23 cellular contexts compared by ENCODE assay signal in the genomic region with DNA sequence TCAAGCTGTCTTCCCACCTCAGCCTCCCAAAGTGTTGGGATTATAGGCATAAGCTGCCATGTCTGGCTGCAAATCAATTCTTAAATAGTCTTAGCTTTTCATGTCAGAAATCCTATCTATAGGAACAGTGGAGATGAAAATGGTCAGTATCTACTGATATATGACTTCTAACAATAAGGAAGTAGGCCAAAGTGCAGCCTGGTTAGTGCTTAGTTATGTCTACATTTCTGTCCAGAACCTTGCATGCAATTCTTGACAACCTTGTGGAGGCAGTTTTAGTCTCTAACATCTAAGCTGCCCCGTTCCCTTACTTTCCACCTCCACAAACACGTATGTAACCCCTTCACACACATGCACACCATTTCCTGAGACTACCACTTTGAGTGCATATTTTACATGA.
DNase-seq lines count a peak whose midpoint lies in the region; ATAC-seq and TF ChIP-seq lines count a peak whose summit lies in the region.
"Had no signal": no experiment of that assay in that cellular context is flagged by ENCODE, and none has a peak within 500 bp of the region (broad histone marks: within the 10 kb centered on the region; RNA-seq: fewer than 3 reads in every experiment).

No MANE protein-coding gene starts in this region.

- H3K36me3 Mint-ChIP-seq in GM23338 (ENCODE audit: low read depth) (peaks cover 23% of the 10 kb centered on the region), WTC11 (peaks cover 30% of the 10 kb centered on the region)
- H3K36me3 Mint-ChIP-seq: CD14-positive monocyte had no signal

- H3K4me3 Mint-ChIP-seq in GM23338 = no peak overlapping the region
- no peak overlapping the region for H3K4me3 Mint-ChIP-seq in WTC11
- H3K4me3 Mint-ChIP-seq: B cell, CD14-positive monocyte had no signal

- no peak overlapping the region for H3K23ac ChIP-seq in mesenchymal stem cell (ENCODE audit: low read length in 2 of 2)

- H2AFZ ChIP-seq in GM23338 = no peak overlapping the region
- no peak overlapping the region for H2AFZ ChIP-seq in mesenchymal stem cell (ENCODE audit: low read depth, low read length)
- H2AFZ ChIP-seq: GM23248 had no signal

- H3K27me3 ChIP-seq in GM23338 (ENCODE audit: insufficient read depth) (no peaks in the 10 kb centered on the region), mesenchymal stem cell (ENCODE audit: control insufficient read depth in 1 of 2, insufficient read depth in 1 of 2, low read length in 2 of 2) (no peaks in the 10 kb centered on the region), rectal smooth muscle tissue (ENCODE audit: control insufficient read depth, insufficient read depth, low read length) (no peaks in the 10 kb centered on the region)

- no peak overlapping the region for H2BK120ac ChIP-seq in mesenchymal stem cell (ENCODE audit: low read depth, low read length)

- H3K36me3 ChIP-seq in GM23338 (ENCODE audit: insufficient read depth) (peaks cover 11% of the 10 kb centered on the region), mesenchymal stem cell (ENCODE audit: control insufficient read depth in 1 of 2, insufficient read depth in 2 of 2, low read depth in 1 of 2, low read length in 2 of 2) (no peaks in the 10 kb centered on the region), rectal smooth muscle tissue (ENCODE audit: control insufficient read depth, insufficient read depth, low read length) (no peaks in the 10 kb centered on the region)

- H3F3A ChIP-seq in GM23338 (replicated peaks; ENCODE audit: low read depth) = no peaks in the 10 kb centered on the region

- no peaks in the 10 kb centered on the region for H3K9me2 ChIP-seq in GM23338 (ENCODE audit: insufficient read depth)

- DNase-seq in GM23338 (ENCODE audit: low spot score) (no peak), WTC11 (ENCODE audit: low spot score) (no peak), mesenchymal stem cell (no peak), AML-193 (lab: John Stamatoyannopoulos, UW) (no peak), GDM1 (lab: John Stamatoyannopoulos, UW) (no peak), SIG-M5 (lab: John Stamatoyannopoulos, UW) (no peak), DMS53 treated with DMSO at 0.1 percent for 48 hours (lab: John Stamatoyannopoulos, UW; ENCODE audit: unreplicated experiment) (no peak)
- DNase-seq: DMS79, GM23248, IMR-90, NCI-H1105, NCI-H2029 treated with DMSO at 0.1 percent for 48 hours, NCI-H226, NCI-H510A treated with DMSO at 0.1 percent for 48 hours, NCI-H748 treated with DMSO at 0.1 percent for 48 hours had no signal

- H3K4me1 ChIP-seq in GM23338 (ENCODE audit: insufficient read depth) (peaks cover 25% of the 10 kb centered on the region), mesenchymal stem cell (ENCODE audit: control insufficient read depth, insufficient read depth, low read depth, low read length) (peaks cover 2% of the 10 kb centered on the region), rectal smooth muscle tissue (ENCODE audit: control insufficient read depth, insufficient read depth, low read length) (peaks cover 16% of the 10 kb centered on the region)

- H3K4me2 ChIP-seq in GM23338 = no peak overlapping the region
- H3K4me2 ChIP-seq in mesenchymal stem cell (ENCODE audit: low read length, poor library complexity, severe bottlenecking) = no peak overlapping the region
- H3K4me2 ChIP-seq: KMS-11 had no signal

- ATAC-seq in GM23338 (no peak), WTC11 (no peak)
- ATAC-seq: GM12878, HCT116, Panc1, SK-N-SH treated with all-trans-retinoic acid at 6 μM for 48 hours had no signal

- POLR2A ChIA-PET in WTC11 (lab: Charles Lee) = interaction anchor here (0.6 to 0.7 kb wide), 2 partner anchors 54 to 78 kb away, joined by 3 to 4 read pairs; no protein-coding TSS in a partner anchor

- H2BK5ac ChIP-seq in mesenchymal stem cell (ENCODE audit: low read depth, low read length, poor library complexity, severe bottlenecking) = no peak overlapping the region

- H4K8ac ChIP-seq in mesenchymal stem cell (ENCODE audit: low read length) = no peak overlapping the region

- TF ChIP-seq CTCF in GM23338 (conservative IDR thresholded peaks at IDR 0.05; ENCODE audit: low read depth in 2 of 2) = no peak
- TF ChIP-seq CTCF in WTC11 (IDR thresholded peaks at IDR 0.05) = no peak

- peak overlapping the region; percentile 4 for H2AK5ac ChIP-seq in mesenchymal stem cell (ENCODE audit: low read length, severe bottlenecking)

- H3K9me3 Mint-ChIP-seq in GM23338 (peaks cover 24% of the 10 kb centered on the region), WTC11 (peaks cover 28% of the 10 kb centered on the region)

- no peak overlapping the region for H3K9ac ChIP-seq in mesenchymal stem cell (ENCODE audit: low read length)
- no peak overlapping the region for H3K9ac ChIP-seq in rectal smooth muscle tissue (ENCODE audit: low read length)
- H3K9ac ChIP-seq: GM23248, KMS-11 had no signal

- H3K14ac ChIP-seq in mesenchymal stem cell (ENCODE audit: low read length in 2 of 2) = no peak overlapping the region

- no peaks in the 10 kb centered on the region for H3K79me2 ChIP-seq in GM23338 (replicated peaks; ENCODE audit: insufficient read depth)

- no peaks in the 10 kb centered on the region for H4K20me1 ChIP-seq in GM23338 (replicated peaks; ENCODE audit: insufficient read depth)

- no peak overlapping the region for H3K4ac ChIP-seq in mesenchymal stem cell (ENCODE audit: low read depth in 1 of 2, low read length in 2 of 2)

- H3K4me1 Mint-ChIP-seq in GM23338 = peaks cover 34% of the 10 kb centered on the region
- H3K4me1 Mint-ChIP-seq in WTC11 = peaks cover 46% of the 10 kb centered on the region
- H3K4me1 Mint-ChIP-seq: B cell, CD14-positive monocyte had no signal

- peaks cover 2% of the 10 kb centered on the region for H3K27me3 Mint-ChIP-seq in GM23338 (ENCODE audit: insufficient read depth, low read depth, poor library complexity)
- H3K27me3 Mint-ChIP-seq in WTC11 (ENCODE audit: low read depth) = no peaks in the 10 kb centered on the region

- no peak overlapping the region for H4K91ac ChIP-seq in mesenchymal stem cell (ENCODE audit: low read length)

- H3K27ac ChIP-seq in GM23338 (ENCODE audit: low read depth) (peak overlapping the region; percentile 3; the same call in 1 of the 2 replicates), mesenchymal stem cell (ENCODE audit: low read length, poor library complexity, severe bottlenecking) (peak overlapping the region; percentile 15), rectal smooth muscle tissue (ENCODE audit: low read depth, low read length) (peak overlapping the region; percentile 24)
- H3K27ac ChIP-seq: GM23248, KMS-11 had no signal

- H3K18ac ChIP-seq in mesenchymal stem cell (ENCODE audit: low read depth in 1 of 2, low read length in 2 of 2) = no peak overlapping the region

- H2BK15ac ChIP-seq in mesenchymal stem cell (ENCODE audit: low read depth, poor library complexity, severe bottlenecking) = no peak overlapping the region

- H3K4me3 ChIP-seq in GM23338 (no peak overlapping the region), mesenchymal stem cell (ENCODE audit: insufficient read depth in 1 of 2, low read depth in 1 of 2, low read length in 2 of 2) (no peak overlapping the region), rectal smooth muscle tissue (ENCODE audit: low read length) (no peak overlapping the region)
- H3K4me3 ChIP-seq: GM12878, GM23248 had no signal

- WGBS in mesenchymal stem cell = 75% methylated on average over 2 of the region's 2 CpGs

- CTCF ChIA-PET in WTC11 (lab: Charles Lee) = interaction anchor here (0.6 to 1.2 kb wide), 4 partner anchors 48 to 598 kb away, joined by 3 to 6 read pairs (median 3); no protein-coding TSS in a partner anchor

- H3K9me3 ChIP-seq in mesenchymal stem cell (ENCODE audit: control insufficient read depth, low read length) = peaks cover 5% of the 10 kb centered on the region

- H3K27ac Mint-ChIP-seq in GM23338 = no peak overlapping the region
- peak overlapping the region; percentile 76 for H3K27ac Mint-ChIP-seq in WTC11
- H3K27ac Mint-ChIP-seq: B cell, CD14-positive monocyte had no signal

- H3K79me1 ChIP-seq in mesenchymal stem cell (replicated peaks; ENCODE audit: low read length, poor library complexity, severe bottlenecking) = no peaks in the 10 kb centered on the region

- H2BK12ac ChIP-seq in mesenchymal stem cell (ENCODE audit: low read length in 2 of 2) = no peak overlapping the region

TF ChIP-seq in GM23338, 12 proteins besides CTCF, POLR2A, EP300 and RAD21 (continues in another document):
- TF ChIP-seq ZNF331 (CRISPR knock-in tag; IDR thresholded peaks at IDR 0.05; ENCODE audit: low read depth) = no peak

TF ChIP-seq in WTC11, 78 proteins besides CTCF, POLR2A, EP300 and RAD21 (continues in another document):
- no peak for TF ChIP-seq ZNF121 (CRISPR knock-in tag; IDR thresholded peaks at IDR 0.05)
- no peak for TF ChIP-seq SP1 (CRISPR knock-in tag; conservative IDR thresholded peaks at IDR 0.05)
- TF ChIP-seq, protein P1, sequence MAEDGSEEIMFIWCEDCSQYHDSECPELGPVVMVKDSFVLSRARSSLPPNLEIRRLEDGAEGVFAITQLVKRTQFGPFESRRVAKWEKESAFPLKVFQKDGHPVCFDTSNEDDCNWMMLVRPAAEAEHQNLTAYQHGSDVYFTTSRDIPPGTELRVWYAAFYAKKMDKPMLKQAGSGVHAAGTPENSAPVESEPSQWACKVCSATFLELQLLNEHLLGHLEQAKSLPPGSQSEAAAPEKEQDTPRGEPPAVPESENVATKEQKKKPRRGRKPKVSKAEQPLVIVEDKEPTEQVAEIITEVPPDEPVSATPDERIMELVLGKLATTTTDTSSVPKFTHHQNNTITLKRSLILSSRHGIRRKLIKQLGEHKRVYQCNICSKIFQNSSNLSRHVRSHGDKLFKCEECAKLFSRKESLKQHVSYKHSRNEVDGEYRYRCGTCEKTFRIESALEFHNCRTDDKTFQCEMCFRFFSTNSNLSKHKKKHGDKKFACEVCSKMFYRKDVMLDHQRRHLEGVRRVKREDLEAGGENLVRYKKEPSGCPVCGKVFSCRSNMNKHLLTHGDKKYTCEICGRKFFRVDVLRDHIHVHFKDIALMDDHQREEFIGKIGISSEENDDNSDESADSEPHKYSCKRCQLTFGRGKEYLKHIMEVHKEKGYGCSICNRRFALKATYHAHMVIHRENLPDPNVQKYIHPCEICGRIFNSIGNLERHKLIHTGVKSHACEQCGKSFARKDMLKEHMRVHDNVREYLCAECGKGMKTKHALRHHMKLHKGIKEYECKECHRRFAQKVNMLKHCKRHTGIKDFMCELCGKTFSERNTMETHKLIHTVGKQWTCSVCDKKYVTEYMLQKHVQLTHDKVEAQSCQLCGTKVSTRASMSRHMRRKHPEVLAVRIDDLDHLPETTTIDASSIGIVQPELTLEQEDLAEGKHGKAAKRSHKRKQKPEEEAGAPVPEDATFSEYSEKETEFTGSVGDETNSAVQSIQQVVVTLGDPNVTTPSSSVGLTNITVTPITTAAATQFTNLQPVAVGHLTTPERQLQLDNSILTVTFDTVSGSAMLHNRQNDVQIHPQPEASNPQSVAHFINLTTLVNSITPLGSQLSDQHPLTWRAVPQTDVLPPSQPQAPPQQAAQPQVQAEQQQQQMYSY (CRISPR knock-in tag; IDR thresholded peaks at IDR 0.05) = no peak
- TF ChIP-seq ZNF138 (CRISPR knock-in tag; conservative IDR thresholded peaks at IDR 0.05) = no peak
